Comparison of ENCODE assay signal across 21 cellular contexts in genomic region chr12:90645181-90645580, GRCh38.
DNase-seq lines count a peak whose midpoint lies in the region; ATAC-seq, FAIRE-seq and TF ChIP-seq lines count a peak whose summit lies in the region.
"Had no signal": no experiment of that assay in that cellular context is flagged by ENCODE, and none has a peak within 500 bp of the region (broad histone marks: within the 10 kb centered on the region; RNA-seq: fewer than 3 reads in every experiment).

No MANE protein-coding gene starts in this region.

- H3K27ac Mint-ChIP-seq in activated CD8-positive, alpha-beta T cell treated with anti-CD3 and anti-CD28 coated beads for 36 hours: no peak overlapping the region
- H3K27ac Mint-ChIP-seq: B cell; CD4-positive, alpha-beta T cell; CD8-positive, alpha-beta T cell had no signal

- no peaks in the 10 kb centered on the region for H4K20me1 ChIP-seq in PC-9 (ENCODE audit: insufficient read depth)
- H4K20me1 ChIP-seq: BLaER1 treated with 17β-estradiol and CSF1 and Interleukin-3, amounts not matched to agents 10 nM and 100 nM had no signal

- POLR2A ChIA-PET in PC-9 (lab: Charles Lee; ENCODE audit: unreplicated experiment): no interaction called here
- POLR2A ChIA-PET in activated CD8-positive, alpha-beta T cell treated with anti-CD3 and anti-CD28 coated beads for 36 hours (lab: Charles Lee): no interaction called here

- no peaks in the 10 kb centered on the region for H3K4me1 Mint-ChIP-seq in activated CD8-positive, alpha-beta T cell treated with anti-CD3 and anti-CD28 coated beads for 36 hours (ENCODE audit: low read depth)
- H3K4me1 Mint-ChIP-seq: B cell had no signal

- H3K4me1 ChIP-seq in small intestine (ENCODE audit: control insufficient read depth in 2 of 2, insufficient read depth in 1 of 2, low read depth in 1 of 2, low read length in 1 of 2) (no peaks in the 10 kb centered on the region), PC-9 (replicated peaks; ENCODE audit: insufficient read depth) (no peaks in the 10 kb centered on the region)
- H3K4me1 ChIP-seq: A549; BLaER1 treated with 17β-estradiol and CSF1 and Interleukin-3, amounts not matched to agents 10 nM and 100 nM; Caco-2 had no signal

- H3K36me3 Mint-ChIP-seq in activated CD8-positive, alpha-beta T cell treated with anti-CD3 and anti-CD28 coated beads for 36 hours (ENCODE audit: low read depth): no peaks in the 10 kb centered on the region
- H3K36me3 Mint-ChIP-seq: CD8-positive, alpha-beta T cell had no signal

- no TSS peak for BruUV-seq in PC-9 (replicated peaks; lab: Mats Ljungman, UMichigan)

- FAIRE-seq in small intestine (lab: Jason Lieb, UNC): peak; percentile 30
- FAIRE-seq: A549, D721Med, G401.6, GM12891, GM19239 had no signal

- CTCF ChIA-PET in PC-9 (lab: Charles Lee): no interaction called here
- CTCF ChIA-PET in activated CD8-positive, alpha-beta T cell treated with anti-CD3 and anti-CD28 coated beads for 36 hours (lab: Charles Lee): no interaction called here

- no peaks in the 10 kb centered on the region for H3K36me3 ChIP-seq in small intestine (ENCODE audit: control insufficient read depth in 2 of 2, insufficient read depth in 2 of 2, low read length in 2 of 2)
- no peaks in the 10 kb centered on the region for H3K36me3 ChIP-seq in PC-9 (ENCODE audit: low read depth)
- H3K36me3 ChIP-seq: BLaER1 treated with 17β-estradiol and CSF1 and Interleukin-3, amounts not matched to agents 10 nM and 100 nM had no signal

- no peak for TF ChIP-seq CTCF in PC-9 (conservative IDR thresholded peaks at IDR 0.05)
- TF ChIP-seq CTCF in activated CD8-positive, alpha-beta T cell treated with anti-CD3 and anti-CD28 coated beads for 36 hours (IDR thresholded peaks at IDR 0.05): no peak

- H3K9me2 ChIP-seq in PC-9 (ENCODE audit: insufficient read depth): no peaks in the 10 kb centered on the region

- no peak overlapping the region for H2AFZ ChIP-seq in PC-9

- no peaks in the 10 kb centered on the region for H3K79me2 ChIP-seq in PC-9 (ENCODE audit: low read depth)

- ATAC-seq in SK-N-SH treated with all-trans-retinoic acid at 6 μM for 48 hours: no peak
- ATAC-seq in activated CD8-positive, alpha-beta T cell treated with anti-CD3 and anti-CD28 coated beads for 36 hours: no peak
- ATAC-seq: A549; CD8-positive, alpha-beta T cell had no signal

- no peaks in the 10 kb centered on the region for H3F3A ChIP-seq in PC-9 (ENCODE audit: insufficient read depth, low read depth)

- intact Hi-C loops in PC-9 (cut with micrococcal nuclease; ENCODE audit: unreplicated experiment): no loop called here
- intact Hi-C loops in activated CD8-positive, alpha-beta T cell treated with anti-CD3 and anti-CD28 coated beads for 36 hours (cut with micrococcal nuclease): no loop called here

- no peaks in the 10 kb centered on the region for H3K27me3 ChIP-seq in small intestine (ENCODE audit: control insufficient read depth in 2 of 2, insufficient read depth in 2 of 2, low read length in 2 of 2)
- H3K27me3 ChIP-seq in PC-9 (ENCODE audit: insufficient read depth, low read depth): no peaks in the 10 kb centered on the region
- H3K27me3 ChIP-seq: BLaER1 treated with 17β-estradiol and CSF1 and Interleukin-3, amounts not matched to agents 10 nM and 100 nM had no signal

- H3K4me3 ChIP-seq in small intestine (ENCODE audit: low read depth in 1 of 2, low read length in 2 of 2) (no peak overlapping the region), PC-9 (no peak overlapping the region)
- H3K4me3 ChIP-seq: A549; BLaER1 treated with 17β-estradiol and CSF1 and Interleukin-3, amounts not matched to agents 10 nM and 100 nM had no signal

- H3K27ac ChIP-seq in small intestine (ENCODE audit: low read depth in 1 of 2, low read length in 1 of 2) (no peak overlapping the region), PC-9 (no peak overlapping the region)
- H3K27ac ChIP-seq: 22Rv1; A549; BLaER1 treated with 17β-estradiol and CSF1 and Interleukin-3, amounts not matched to agents 10 nM and 100 nM; C4-2B had no signal

- H3K27me3 Mint-ChIP-seq in activated CD8-positive, alpha-beta T cell treated with anti-CD3 and anti-CD28 coated beads for 36 hours: no peaks in the 10 kb centered on the region
- H3K27me3 Mint-ChIP-seq: B cell; CD4-positive, alpha-beta T cell had no signal

- H3K9me3 Mint-ChIP-seq in activated CD8-positive, alpha-beta T cell treated with anti-CD3 and anti-CD28 coated beads for 36 hours: peaks cover 3% of the 10 kb centered on the region
- H3K9me3 Mint-ChIP-seq: CD4-positive, alpha-beta T cell had no signal

- DNase-seq in SK-N-DZ (ENCODE audit: low spot score) (peak; percentile 69), small intestine (no peak), PC-9 (no peak)
- DNase-seq in activated CD8-positive, alpha-beta T cell treated with anti-CD3 and anti-CD28 coated beads for 36 hours: no peak
- DNase-seq: AML-193; Caco-2; Calu3; CD4-positive, alpha-beta T cell; CD8-positive, alpha-beta T cell; DMS79 treated with DMSO at 0.1 percent for 48 hours; GF-D8 had no signal

- H3K4me3 Mint-ChIP-seq in activated CD8-positive, alpha-beta T cell treated with anti-CD3 and anti-CD28 coated beads for 36 hours: no peak overlapping the region
- H3K4me3 Mint-ChIP-seq: B cell; CD4-positive, alpha-beta T cell; CD8-positive, alpha-beta T cell had no signal

- 76 to 81% (median 77%) methylated on average over 1 of the region's 1 CpG for WGBS in small intestine, 3 donors

- no peaks in the 10 kb centered on the region for H3K9me3 ChIP-seq in small intestine (ENCODE audit: control insufficient read depth, low read depth)
- H3K9me3 ChIP-seq in PC-9 (ENCODE audit: insufficient read depth, low read depth): no peaks in the 10 kb centered on the region
- H3K9me3 ChIP-seq: Caco-2 had no signal

- H3K4me2 ChIP-seq in PC-9: no peak overlapping the region
- H3K4me2 ChIP-seq: A549; BLaER1 treated with 17β-estradiol and CSF1 and Interleukin-3, amounts not matched to agents 10 nM and 100 nM had no signal

TF ChIP-seq in SK-N-SH treated with all-trans-retinoic acid at 6 μM for 48 hours, 23 proteins besides CTCF, POLR2A, EP300 and RAD21:
- TF ChIP-seq, protein P1, sequence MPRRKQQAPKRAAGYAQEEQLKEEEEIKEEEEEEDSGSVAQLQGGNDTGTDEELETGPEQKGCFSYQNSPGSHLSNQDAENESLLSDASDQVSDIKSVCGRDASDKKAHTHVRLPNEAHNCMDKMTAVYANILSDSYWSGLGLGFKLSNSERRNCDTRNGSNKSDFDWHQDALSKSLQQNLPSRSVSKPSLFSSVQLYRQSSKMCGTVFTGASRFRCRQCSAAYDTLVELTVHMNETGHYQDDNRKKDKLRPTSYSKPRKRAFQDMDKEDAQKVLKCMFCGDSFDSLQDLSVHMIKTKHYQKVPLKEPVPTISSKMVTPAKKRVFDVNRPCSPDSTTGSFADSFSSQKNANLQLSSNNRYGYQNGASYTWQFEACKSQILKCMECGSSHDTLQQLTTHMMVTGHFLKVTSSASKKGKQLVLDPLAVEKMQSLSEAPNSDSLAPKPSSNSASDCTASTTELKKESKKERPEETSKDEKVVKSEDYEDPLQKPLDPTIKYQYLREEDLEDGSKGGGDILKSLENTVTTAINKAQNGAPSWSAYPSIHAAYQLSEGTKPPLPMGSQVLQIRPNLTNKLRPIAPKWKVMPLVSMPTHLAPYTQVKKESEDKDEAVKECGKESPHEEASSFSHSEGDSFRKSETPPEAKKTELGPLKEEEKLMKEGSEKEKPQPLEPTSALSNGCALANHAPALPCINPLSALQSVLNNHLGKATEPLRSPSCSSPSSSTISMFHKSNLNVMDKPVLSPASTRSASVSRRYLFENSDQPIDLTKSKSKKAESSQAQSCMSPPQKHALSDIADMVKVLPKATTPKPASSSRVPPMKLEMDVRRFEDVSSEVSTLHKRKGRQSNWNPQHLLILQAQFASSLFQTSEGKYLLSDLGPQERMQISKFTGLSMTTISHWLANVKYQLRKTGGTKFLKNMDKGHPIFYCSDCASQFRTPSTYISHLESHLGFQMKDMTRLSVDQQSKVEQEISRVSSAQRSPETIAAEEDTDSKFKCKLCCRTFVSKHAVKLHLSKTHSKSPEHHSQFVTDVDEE (CRISPR knock-in tag; IDR thresholded peaks at IDR 0.05): peak; percentile 56; the same call in 1 of the 2 replicates
- TF ChIP-seq ISL1 (CRISPR knock-in tag; IDR thresholded peaks at IDR 0.05) (peak; percentile 85), ZNF565 (CRISPR knock-in tag; conservative IDR thresholded peaks at IDR 0.05; ENCODE audit: low read depth) (no peak)
